In genomic region chr13:30866692-30867669, GRCh38 we compare ENCODE assay signal across 2 cellular contexts.
TF ChIP-seq lines count a peak whose summit lies in the region.

No MANE protein-coding gene starts in this region.

TF ChIP-seq in K562, 482 proteins besides CTCF, POLR2A, EP300 and RAD21 (continued from another document):
- TF ChIP-seq RBM22 (IDR thresholded peaks at IDR 0.05; ENCODE audit: low read depth, low read length, poor library complexity, severe bottlenecking) (no peak), RFX7 (CRISPR knock-in tag; IDR thresholded peaks at IDR 0.05) (no peak), ZNF717 (CRISPR knock-in tag; IDR thresholded peaks at IDR 0.05) (no peak)

TF ChIP-seq in neural cell, 6 proteins besides CTCF, POLR2A, EP300 and RAD21 (continued from another document):
- TF ChIP-seq REST (IDR thresholded peaks at IDR 0.05; ENCODE audit: borderline replicate concordance) (no peak), SMC3 (conservative IDR thresholded peaks at IDR 0.05; ENCODE audit: poor library complexity) (no peak), MXI1 (conservative IDR thresholded peaks at IDR 0.05; ENCODE audit: poor library complexity, severe bottlenecking) (peak; percentile 47)
TF ChIP-seq in neural cell: peak in this region for 2.
